ENCODE assay signal across 32 cellular contexts in genomic region chr3:160951677-160952487, GRCh38.
DNase-seq lines count a peak whose midpoint lies in the region; ATAC-seq, FAIRE-seq and TF ChIP-seq lines count a peak whose summit lies in the region.
"Had no signal": no experiment of that assay in that cellular context is flagged by ENCODE, and none has a peak within 500 bp of the region (broad histone marks: within the 10 kb centered on the region; RNA-seq: fewer than 3 reads in every experiment).

No MANE protein-coding gene starts in this region.

- no peaks in the 10 kb centered on the region for H3K9me3 Mint-ChIP-seq in natural killer cell
- no peaks in the 10 kb centered on the region for H3K9me3 Mint-ChIP-seq in natural killer cell treated with Interleukin-12 subunit alpha and Interleukin-12 subunit beta and Interleukin-15 and Interleukin-18, amount 100 ng/mL, for 72 hours
- H3K9me3 Mint-ChIP-seq in naive thymus-derived CD8-positive, alpha-beta T cell = no peaks in the 10 kb centered on the region
- H3K9me3 Mint-ChIP-seq: activated naive CD4-positive, alpha-beta T cell treated with anti-CD3 and anti-CD28 coated beads, Interleukin-2, amount 10 ng/mL, durations not matched to agents 7 days and 5 days; activated T-helper 17 cell treated with anti-CD3 and anti-CD28 coated beads, Interleukin-2, amount 50 U/mL, for 72 hours; CD8-positive, alpha-beta memory T cell; stimulated activated naive CD8-positive, alpha-beta T cell treated with anti-CD3 and anti-CD28 coated beads, Interleukin-15, amount 100 ng/mL, for 72 hours had no signal

- POLR2A ChIA-PET in naive thymus-derived CD8-positive, alpha-beta T cell (lab: Charles Lee) = no interaction called here

- H3K9ac ChIP-seq in kidney (ENCODE audit: low read length in 2 of 2) = peak overlapping the region in 1 of 2 donors; percentile 33

- peaks cover 23 to 45% of the 10 kb centered on the region in 2 donors for H3K4me1 ChIP-seq in kidney (ENCODE audit: control insufficient read depth in 1 of 2, insufficient read depth in 1 of 2, low read depth in 1 of 2, low read length in 2 of 2)
- H3K4me1 ChIP-seq: esophagus squamous epithelium, foreskin keratinocyte, uterus had no signal

- DNase-seq in natural killer cell (no peak), NCI-H69 (lab: John Stamatoyannopoulos, UW) (peak; percentile 92), kidney (no peak), middle frontal gyrus (ENCODE audit: extremely low spot score, low spot score) (no peak)
- no peak for DNase-seq in natural killer cell treated with Interleukin-12 subunit alpha and Interleukin-12 subunit beta and Interleukin-15 and Interleukin-18, amount 100 ng/mL, for 72 hours (ENCODE audit: low spot score)
- no peak for DNase-seq in naive thymus-derived CD8-positive, alpha-beta T cell
- no peak for DNase-seq in activated naive CD4-positive, alpha-beta T cell treated with anti-CD3 and anti-CD28 coated beads, Interleukin-2, amount 50 U/mL, for 16 hours
- DNase-seq: ACHN; activated CD4-positive, alpha-beta T cell treated with anti-CD3 and anti-CD28 coated beads for 4 hours; activated naive CD4-positive, alpha-beta T cell treated with anti-CD3 and anti-CD28 coated beads, Interleukin-2, amount 10 ng/mL, durations not matched to agents 7 days and 5 days; body of pancreas; CD8-positive, alpha-beta memory T cell; cerebellar nuclear complex; DMS153; esophagus squamous epithelium; foreskin keratinocyte; H7; KBM-7; mammary epithelial cell; NCI-H1105 treated with DMSO at 0.1 percent for 48 hours; NCI-H510A treated with DMSO at 0.1 percent for 48 hours; SHP77 treated with DMSO at 0.1 percent for 48 hours; stimulated activated CD4-positive, alpha-beta T cell treated with anti-CD3 and anti-CD28 coated beads, Interleukin-12 subunit alpha, Interleukin-12 subunit beta, amount 100 ng/mL, for 4 hours; stimulated activated CD4-positive, alpha-beta T cell treated with anti-CD3 and anti-CD28 coated beads, Interleukin-2, amount 100 ng/mL, for 48 hours; stimulated activated naive CD8-positive, alpha-beta T cell treated with anti-CD3 and anti-CD28 coated beads, Interleukin-15, amount 100 ng/mL, for 72 hours; SW 1271; uterus had no signal

- intact Hi-C loops in natural killer cell (cut with micrococcal nuclease) (no loop called here), kidney (cut with DNase I) (no loop called here)

- H3K36me3 Mint-ChIP-seq in natural killer cell = no peaks in the 10 kb centered on the region
- H3K36me3 Mint-ChIP-seq in natural killer cell treated with Interleukin-12 subunit alpha and Interleukin-12 subunit beta and Interleukin-15 and Interleukin-18, amount 100 ng/mL, for 72 hours = no peaks in the 10 kb centered on the region
- H3K36me3 Mint-ChIP-seq in naive thymus-derived CD8-positive, alpha-beta T cell = no peaks in the 10 kb centered on the region
- H3K36me3 Mint-ChIP-seq: activated naive CD4-positive, alpha-beta T cell treated with anti-CD3 and anti-CD28 coated beads, Interleukin-2, amount 10 ng/mL, durations not matched to agents 7 days and 5 days had no signal

- peak overlapping the region; percentile 12 to 26 for H3K4me3 ChIP-seq in kidney (ENCODE audit: low read length in 2 of 2)
- H3K4me3 ChIP-seq: body of pancreas, esophagus squamous epithelium, heart left ventricle, uterus had no signal

- H3K27ac ChIP-seq in kidney (ENCODE audit: low read depth in 2 of 2, low read length in 2 of 2) = peak overlapping the region; percentile 44 to 57
- H3K27ac ChIP-seq: body of pancreas, esophagus squamous epithelium, foreskin keratinocyte, HL-60, uterus had no signal

- H3K36me3 ChIP-seq in kidney (ENCODE audit: control insufficient read depth in 1 of 2, insufficient read depth in 2 of 2, low read length in 2 of 2) = no peaks in the 10 kb centered on the region
- H3K36me3 ChIP-seq: esophagus squamous epithelium, heart left ventricle, uterus had no signal

- no peak for FAIRE-seq in kidney (lab: Jason Lieb, UNC)

- H3K4me1 Mint-ChIP-seq in natural killer cell = peaks cover 23 to 32% of the 10 kb centered on the region in 2 donors
- peaks cover 14 to 16% of the 10 kb centered on the region in 2 donors for H3K4me1 Mint-ChIP-seq in natural killer cell treated with Interleukin-12 subunit alpha and Interleukin-12 subunit beta and Interleukin-15 and Interleukin-18, amount 100 ng/mL, for 72 hours (ENCODE audit: low read depth in 2 of 2)
- peaks cover 10 to 16% (median 14%) of the 10 kb centered on the region in 4 donors for H3K4me1 Mint-ChIP-seq in naive thymus-derived CD8-positive, alpha-beta T cell

- ATAC-seq in natural killer cell = peak in 2 of 3 donors; percentile 39 to 57
- no peak for ATAC-seq in natural killer cell treated with Interleukin-12 subunit alpha and Interleukin-12 subunit beta and Interleukin-15 and Interleukin-18, amount 100 ng/mL, for 72 hours
- no peak for ATAC-seq in naive thymus-derived CD8-positive, alpha-beta T cell
- ATAC-seq: activated T-helper 17 cell treated with anti-CD3 and anti-CD28 coated beads, Interleukin-2, amount 50 U/mL, for 72 hours; body of pancreas; foreskin keratinocyte; Panc1; sciatic nerve; stimulated activated naive CD8-positive, alpha-beta T cell treated with anti-CD3 and anti-CD28 coated beads, Interleukin-15, amount 100 ng/mL, for 72 hours had no signal

- no peaks in the 10 kb centered on the region for H3K9me3 ChIP-seq in kidney (ENCODE audit: control insufficient read depth in 1 of 2, low read length in 2 of 2)
- H3K9me3 ChIP-seq: body of pancreas, esophagus squamous epithelium, heart left ventricle, uterus had no signal

- no peak overlapping the region for H3K4me3 Mint-ChIP-seq in natural killer cell
- H3K4me3 Mint-ChIP-seq in natural killer cell treated with Interleukin-12 subunit alpha and Interleukin-12 subunit beta and Interleukin-15 and Interleukin-18, amount 100 ng/mL, for 72 hours = no peak overlapping the region
- H3K4me3 Mint-ChIP-seq in naive thymus-derived CD8-positive, alpha-beta T cell = no peak overlapping the region
- H3K4me3 Mint-ChIP-seq: activated naive CD4-positive, alpha-beta T cell treated with anti-CD3 and anti-CD28 coated beads, Interleukin-2, amount 10 ng/mL, durations not matched to agents 7 days and 5 days; activated T-helper 17 cell treated with anti-CD3 and anti-CD28 coated beads, Interleukin-2, amount 50 U/mL, for 72 hours; CD8-positive, alpha-beta memory T cell; stimulated activated naive CD8-positive, alpha-beta T cell treated with anti-CD3 and anti-CD28 coated beads, Interleukin-15, amount 100 ng/mL, for 72 hours had no signal

- no peak for TF ChIP-seq CTCF in natural killer cell (IDR thresholded peaks at IDR 0.05)
- TF ChIP-seq CTCF in kidney (IDR thresholded peaks at IDR 0.05; ENCODE audit: borderline replicate concordance, extremely low read depth, insufficient read depth) = no peak

- no peaks in the 10 kb centered on the region for H3K27me3 Mint-ChIP-seq in natural killer cell (ENCODE audit: low read depth in 2 of 2)
- H3K27me3 Mint-ChIP-seq in natural killer cell treated with Interleukin-12 subunit alpha and Interleukin-12 subunit beta and Interleukin-15 and Interleukin-18, amount 100 ng/mL, for 72 hours = no peaks in the 10 kb centered on the region
- peaks cover 0 to 20% (median 3%) of the 10 kb centered on the region in 5 donors for H3K27me3 Mint-ChIP-seq in naive thymus-derived CD8-positive, alpha-beta T cell
- H3K27me3 Mint-ChIP-seq: CD8-positive, alpha-beta memory T cell had no signal

- H3K27ac Mint-ChIP-seq in natural killer cell = no peak overlapping the region
- no peak overlapping the region for H3K27ac Mint-ChIP-seq in natural killer cell treated with Interleukin-12 subunit alpha and Interleukin-12 subunit beta and Interleukin-15 and Interleukin-18, amount 100 ng/mL, for 72 hours
- H3K27ac Mint-ChIP-seq in naive thymus-derived CD8-positive, alpha-beta T cell = no peak overlapping the region
- H3K27ac Mint-ChIP-seq: activated naive CD4-positive, alpha-beta T cell treated with anti-CD3 and anti-CD28 coated beads, Interleukin-2, amount 10 ng/mL, durations not matched to agents 7 days and 5 days; activated T-helper 17 cell treated with anti-CD3 and anti-CD28 coated beads, Interleukin-2, amount 50 U/mL, for 72 hours; CD8-positive, alpha-beta memory T cell; stimulated activated naive CD8-positive, alpha-beta T cell treated with anti-CD3 and anti-CD28 coated beads, Interleukin-15, amount 100 ng/mL, for 72 hours had no signal

Comparison
In these comparisons a context has a peak if more than half of its experiments do, and no peak if none do; other contexts are left out.
1. ATAC-seq: peak in natural killer cell (2 of 3); none in natural killer cell treated with Interleukin-12 subunit alpha and Interleukin-12 subunit beta and Interleukin-15 and Interleukin-18, amount 100 ng/mL, for 72 hours (0 of 2) and naive thymus-derived CD8-positive, alpha-beta T cell (0 of 2).